ENCODE assay signal across 20 cellular contexts in genomic region chr7:28698744-28699291, GRCh38.
DNase-seq lines count a peak whose midpoint lies in the region; ATAC-seq and TF ChIP-seq lines count a peak whose summit lies in the region.
"Had no signal": no experiment of that assay in that cellular context is flagged by ENCODE, and none has a peak within 500 bp of the region (broad histone marks: within the 10 kb centered on the region; RNA-seq: fewer than 3 reads in every experiment).

No MANE protein-coding gene starts in this region.

- H3K9me3 Mint-ChIP-seq in activated naive CD4-positive, alpha-beta T cell treated with anti-CD3 and anti-CD28 coated beads for 36 hours: no peaks in the 10 kb centered on the region
- H3K9me3 Mint-ChIP-seq: activated CD4-positive, alpha-beta T cell treated with anti-CD3 and anti-CD28 coated beads, Interleukin-2, amount 10 ng/mL, durations not matched to agents 7 days and 5 days had no signal

- no peaks in the 10 kb centered on the region for H3K36me3 Mint-ChIP-seq in activated naive CD4-positive, alpha-beta T cell treated with anti-CD3 and anti-CD28 coated beads for 36 hours (ENCODE audit: low read depth)

- peak overlapping the region in 2 of 10 donors; percentile 36 to 54 for H3K27ac ChIP-seq in heart right ventricle
- H3K27ac ChIP-seq: prostate gland had no signal

- H3K4me3 ChIP-seq in heart right ventricle: peak overlapping the region in 5 of 10 donors; percentile 4 to 23 (median 21)
- H3K4me3 ChIP-seq: prostate gland had no signal

- no peaks in the 10 kb centered on the region for H3K4me1 Mint-ChIP-seq in activated naive CD4-positive, alpha-beta T cell treated with anti-CD3 and anti-CD28 coated beads for 36 hours (ENCODE audit: low read depth)

- WGBS in heart right ventricle, 2 donors: 52 to 56% methylated on average over 6 of the region's 6 CpGs

- TF ChIP-seq CTCF in heart right ventricle (IDR thresholded peaks at IDR 0.05): no peak

- H3K27me3 Mint-ChIP-seq in activated naive CD4-positive, alpha-beta T cell treated with anti-CD3 and anti-CD28 coated beads for 36 hours (ENCODE audit: low read depth): peaks cover 5% of the 10 kb centered on the region
- H3K27me3 Mint-ChIP-seq: activated CD4-positive, alpha-beta T cell treated with anti-CD3 and anti-CD28 coated beads, Interleukin-2, amount 10 ng/mL, durations not matched to agents 7 days and 5 days had no signal

- CTCF ChIA-PET in activated naive CD4-positive, alpha-beta T cell treated with anti-CD3 and anti-CD28 coated beads for 36 hours (lab: Charles Lee): interaction anchor here (0.7 kb wide), 1 partner anchor 718 kb away, joined by 5 read pairs; no protein-coding TSS in a partner anchor

- ATAC-seq in Right ventricle myocardium inferior: peak; percentile 61
- ATAC-seq in heart right ventricle: peak in 5 of 8 donors; percentile 28 to 43 (median 34)
- no peak for ATAC-seq in GM19328 (IDR thresholded peaks at IDR 0.05; ENCODE audit: unreplicated experiment)

- H3K27ac Mint-ChIP-seq in activated naive CD4-positive, alpha-beta T cell treated with anti-CD3 and anti-CD28 coated beads for 36 hours: no peak overlapping the region
- H3K27ac Mint-ChIP-seq: activated CD4-positive, alpha-beta T cell treated with anti-CD3 and anti-CD28 coated beads, Interleukin-2, amount 10 ng/mL, durations not matched to agents 7 days and 5 days; mesothelial cell of epicardium; nephron progenitor cell had no signal

- no peaks in the 10 kb centered on the region for H3K27me3 ChIP-seq in heart right ventricle

- DNase-seq in Right ventricle myocardium inferior (ENCODE audit: missing footprints) (no peak), cardiac septum (ENCODE audit: low spot score) (no peak), SK-MEL-5 (ENCODE audit: low read depth, low spot score) (peak; percentile 14), heart right ventricle (no peak), NCI-H2081 (lab: John Stamatoyannopoulos, UW) (no peak), RKO (ENCODE audit: low spot score) (no peak)
- DNase-seq in activated naive CD4-positive, alpha-beta T cell treated with anti-CD3 and anti-CD28 coated beads for 36 hours: no peak
- DNase-seq: activated CD4-positive, alpha-beta T cell treated with anti-CD3 and anti-CD28 coated beads, Interleukin-2, amount 10 ng/mL, durations not matched to agents 7 days and 5 days; activated naive CD4-positive, alpha-beta T cell; activated T-cell treated with anti-CD3 and anti-CD28 coated beads for 4 hours; aorta; DMS53; kidney glomerular epithelial cell; NCI-H1105 treated with DMSO at 0.1 percent for 48 hours; NCI-H524 treated with DMSO at 0.1 percent for 48 hours; nephron progenitor cell; SK-N-SH had no signal

- intact Hi-C loops in Right ventricle myocardium inferior (cut with DNase I): no loop called here
- intact Hi-C loops in cardiac septum (cut with DNase I): loop anchor here (5.0 kb wide), 1 partner anchor 33 kb away; no protein-coding TSS in a partner anchor
- intact Hi-C loops in heart right ventricle (cut with DNase I): loop anchor here in 2 of 10 donors (1.0 to 10.0 kb wide), 2 partner anchors 67 to 146 kb away; no protein-coding TSS in a partner anchor
- intact Hi-C loops in activated naive CD4-positive, alpha-beta T cell treated with anti-CD3 and anti-CD28 coated beads for 36 hours (cut with micrococcal nuclease): no loop called here

- H3K9me3 ChIP-seq in heart right ventricle: no peaks in the 10 kb centered on the region
- H3K9me3 ChIP-seq: prostate gland, SK-N-SH had no signal

- in situ Hi-C loops in SK-MEL-5 (cut with HindIII; ENCODE audit: low pct_unique_long_range_greater_than_20kb, low sequenced_read_pairs): no loop called here

- H3K36me3 ChIP-seq in heart right ventricle: no peaks in the 10 kb centered on the region
- H3K36me3 ChIP-seq: prostate gland had no signal

- H3K4me3 Mint-ChIP-seq in activated naive CD4-positive, alpha-beta T cell treated with anti-CD3 and anti-CD28 coated beads for 36 hours: no peak overlapping the region
- H3K4me3 Mint-ChIP-seq: activated CD4-positive, alpha-beta T cell treated with anti-CD3 and anti-CD28 coated beads, Interleukin-2, amount 10 ng/mL, durations not matched to agents 7 days and 5 days; mesothelial cell of epicardium; nephron progenitor cell had no signal

- peaks cover 11 to 85% (median 67%) of the 10 kb centered on the region in 9 donors for H3K4me1 ChIP-seq in heart right ventricle
- H3K4me1 ChIP-seq: prostate gland had no signal
